ENCODE assay signal across 10 cellular contexts in the genomic region with DNA sequence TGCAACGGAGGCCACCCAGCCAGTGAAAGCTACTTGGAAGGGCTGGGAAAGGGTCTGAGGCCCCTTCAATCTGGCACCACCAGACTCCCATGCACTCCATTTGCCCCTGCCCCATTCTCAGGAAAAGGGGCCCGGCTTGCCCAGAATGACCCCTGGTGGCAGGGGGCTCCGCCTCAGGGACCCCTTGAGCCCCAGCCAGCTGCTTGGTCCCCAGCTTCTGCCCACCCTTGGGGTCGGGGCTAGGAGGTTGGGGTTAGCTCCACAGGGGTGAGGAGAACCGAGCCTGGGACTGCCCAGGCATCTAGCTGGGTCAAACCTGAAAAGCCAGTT. TPM values are rescaled to one million over a fixed set of nuclear protein-coding genes. Genes with fewer than 3 reads are reported as not detected.
DNase-seq lines count a peak whose midpoint lies in the region; ATAC-seq and TF ChIP-seq lines count a peak whose summit lies in the region.
"Had no signal": no experiment of that assay in that cellular context is flagged by ENCODE, and none has a peak within 500 bp of the region (broad histone marks: within the 10 kb centered on the region; RNA-seq: fewer than 3 reads in every experiment).

No MANE protein-coding gene starts in this region.

- TF ChIP-seq CTCF in H9 (conservative IDR thresholded peaks at IDR 0.05) (no peak), astrocyte of the spinal cord (IDR thresholded peaks at IDR 0.05; ENCODE audit: low read depth, low read length) (no peak)

- no peak overlapping the region for H2BK20ac ChIP-seq in H9 (ENCODE audit: low read depth, low read length, poor library complexity, severe bottlenecking)

- peak overlapping the region; percentile 70 for H3K4me2 ChIP-seq in H9 (ENCODE audit: insufficient read depth, insufficient read length, low read length)

- H2BK120ac ChIP-seq in H9 (ENCODE audit: low read depth, low read length, poor library complexity, severe bottlenecking): no peak overlapping the region

- POLR2A ChIA-PET in CD8-positive, alpha-beta memory T cell (lab: Charles Lee): no interaction called here

- H2AK5ac ChIP-seq in H9 (ENCODE audit: insufficient read length, low read length): no peak overlapping the region

- no peak overlapping the region for H2AFZ ChIP-seq in H9 (ENCODE audit: low read length)

- H3K9ac ChIP-seq in H9 (ENCODE audit: extremely low read depth, insufficient read length, low read length): no peak overlapping the region

- peaks cover 3% of the 10 kb centered on the region; the same call in 1 of the 2 replicates for H3K4me1 ChIP-seq in H9 (ENCODE audit: insufficient read depth, low read length)
- peaks cover 8% of the 10 kb centered on the region for H3K4me1 ChIP-seq in CD8-positive, alpha-beta memory T cell (ENCODE audit: insufficient read depth, low read length)

- no peak overlapping the region for H2BK5ac ChIP-seq in H9 (ENCODE audit: insufficient read length, low read length)

- no peaks in the 10 kb centered on the region for H3K9me3 ChIP-seq in H9 (ENCODE audit: control insufficient read depth, low read depth, low read length)
- no peaks in the 10 kb centered on the region for H3K9me3 ChIP-seq in iPS-18c (ENCODE audit: control insufficient read depth, insufficient read depth, low read length)
- H3K9me3 ChIP-seq in CD8-positive, alpha-beta memory T cell (ENCODE audit: low read length): no peaks in the 10 kb centered on the region
- H3K9me3 ChIP-seq: adrenal gland had no signal

- no peak overlapping the region for H4K5ac ChIP-seq in H9 (ENCODE audit: insufficient read length, low read depth, low read length)

- H2BK15ac ChIP-seq in H9 (ENCODE audit: low read depth, low read length): no peak overlapping the region

- no peak overlapping the region for H3K4ac ChIP-seq in H9 (ENCODE audit: low read depth, low read length)

- H3K27me3 ChIP-seq in H9 (ENCODE audit: insufficient read depth, low read length): no peaks in the 10 kb centered on the region
- H3K27me3 ChIP-seq in CD8-positive, alpha-beta memory T cell (ENCODE audit: insufficient read depth, low read length, poor library complexity, severe bottlenecking): peaks cover 18% of the 10 kb centered on the region
- H3K27me3 ChIP-seq: adrenal gland had no signal

- no peak overlapping the region for H3K27ac ChIP-seq in H9 (ENCODE audit: insufficient read length, low read depth, low read length)
- H3K27ac ChIP-seq in skin epidermis: peak overlapping the region in 20 of 21 experiments; percentile 20 to 97 (median 92)
- H3K27ac ChIP-seq in CD8-positive, alpha-beta memory T cell (ENCODE audit: low read depth, low read length): no peak overlapping the region

- in situ Hi-C loops in astrocyte of the spinal cord (cut with HindIII; ENCODE audit: low sequenced_read_pairs): no loop called here

- no peak overlapping the region for H4K91ac ChIP-seq in H9 (ENCODE audit: insufficient read length, low read depth, low read length)

- no peak overlapping the region for H2BK12ac ChIP-seq in H9 (ENCODE audit: insufficient read length, low read depth, low read length)

- no peaks in the 10 kb centered on the region for H3K9me3 Mint-ChIP-seq in H9
- H3K9me3 Mint-ChIP-seq in activated T-cell treated with anti-CD3 and anti-CD28 coated beads, Interleukin-2, amount 50 U/mL, for 72 hours: no peaks in the 10 kb centered on the region
- H3K9me3 Mint-ChIP-seq in CD8-positive, alpha-beta memory T cell: no peaks in the 10 kb centered on the region

- H3K23me2 ChIP-seq in H9 (ENCODE audit: insufficient read length, low read depth, low read length, poor library complexity, severe bottlenecking): peaks cover 10% of the 10 kb centered on the region

- H3K27me3 Mint-ChIP-seq in H9 (ENCODE audit: low read depth): peaks cover 1% of the 10 kb centered on the region; the same call in 1 of the 2 replicates
- H3K27me3 Mint-ChIP-seq in activated T-cell treated with anti-CD3 and anti-CD28 coated beads, Interleukin-2, amount 50 U/mL, for 72 hours (ENCODE audit: low read depth): peaks cover 38% of the 10 kb centered on the region
- H3K27me3 Mint-ChIP-seq in CD8-positive, alpha-beta memory T cell: peaks cover 25 to 30% of the 10 kb centered on the region in 2 donors

- no peak overlapping the region for H3K23ac ChIP-seq in H9 (ENCODE audit: insufficient read length, low read depth, low read length)

- H3K56ac ChIP-seq in H9 (ENCODE audit: insufficient read length, low read depth, low read length): no peak overlapping the region

- no peak overlapping the region for H3T11ph ChIP-seq in H9 (ENCODE audit: low read length)

- H3K36me3 Mint-ChIP-seq in H9 (ENCODE audit: insufficient read depth in 1 of 3, low read depth in 3 of 3): no peaks in the 10 kb centered on the region; a peak in 1 of 7 replicates
- peaks cover 2 to 3% of the 10 kb centered on the region in 2 donors for H3K36me3 Mint-ChIP-seq in activated T-cell treated with anti-CD3 and anti-CD28 coated beads, Interleukin-2, amount 50 U/mL, for 72 hours (ENCODE audit: insufficient read depth in 2 of 2)
- no peaks in the 10 kb centered on the region for H3K36me3 Mint-ChIP-seq in CD8-positive, alpha-beta memory T cell

- peak overlapping the region; percentile 77 to 87 for H3K4me3 Mint-ChIP-seq in H9
- peak overlapping the region in 1 of 2 donors; percentile 46 for H3K4me3 Mint-ChIP-seq in activated T-cell treated with anti-CD3 and anti-CD28 coated beads, Interleukin-2, amount 50 U/mL, for 72 hours
- H3K4me3 Mint-ChIP-seq in CD8-positive, alpha-beta memory T cell: peak overlapping the region in 1 of 7 donors; percentile 39

- no peak for ATAC-seq in activated T-cell treated with anti-CD3 and anti-CD28 coated beads, Interleukin-2, amount 50 U/mL, for 72 hours (replicated peaks in 1 of 2)
- no peak for ATAC-seq in GM21576 (IDR thresholded peaks at IDR 0.05; ENCODE audit: unreplicated experiment)

- H3K4me3 ChIP-seq in astrocyte of the spinal cord (ENCODE audit: low read depth, low read length): peak overlapping the region; percentile 65
- peak overlapping the region; percentile 71 for H3K4me3 ChIP-seq in iPS-18c (ENCODE audit: insufficient read depth, low read depth, low read length)
- peak overlapping the region; percentile 51 to 78 (median 68) for H3K4me3 ChIP-seq in skin epidermis
- no peak overlapping the region for H3K4me3 ChIP-seq in CD8-positive, alpha-beta memory T cell (ENCODE audit: low read length)

- H3K36me3 ChIP-seq in CD8-positive, alpha-beta memory T cell (ENCODE audit: insufficient read depth, low read length): no peaks in the 10 kb centered on the region
- H3K36me3 ChIP-seq: adrenal gland had no signal

- no CpG with 5 or more reads among the region's 5 CpGs for WGBS in H9 (ENCODE audit: extremely low coverage, insufficient read length, low lambda C conversion rate)

- DNase-seq in H9: no peak
- no peak for DNase-seq in astrocyte of the spinal cord (ENCODE audit: low read depth, low spot score)
- no peak for DNase-seq in activated T-cell treated with anti-CD3 and anti-CD28 coated beads, Interleukin-2, amount 50 U/mL, for 72 hours
- DNase-seq in CD8-positive, alpha-beta memory T cell: no peak
- no peak for DNase-seq in DMS153 (lab: John Stamatoyannopoulos, UW)

- CTCF ChIA-PET in CD8-positive, alpha-beta memory T cell (lab: Charles Lee): interaction anchor here (7.8 kb wide), 1 partner anchor 25 kb away, joined by 59 read pairs; no protein-coding TSS in a partner anchor

- H3K79me2 ChIP-seq in H9 (ENCODE audit: insufficient read depth, low read length): no peaks in the 10 kb centered on the region; the same call in 1 of the 2 replicates

- H3K14ac ChIP-seq in H9 (ENCODE audit: insufficient read depth, low read length): no peak overlapping the region

- H3K27ac Mint-ChIP-seq in H9: peak overlapping the region in 1 of 3 experiments; percentile 64; a peak in 2 of 7 replicates
- H3K27ac Mint-ChIP-seq in activated T-cell treated with anti-CD3 and anti-CD28 coated beads, Interleukin-2, amount 50 U/mL, for 72 hours: no peak overlapping the region
- no peak overlapping the region for H3K27ac Mint-ChIP-seq in CD8-positive, alpha-beta memory T cell

- H4K20me1 ChIP-seq in H9 (ENCODE audit: control insufficient read depth, insufficient read depth, insufficient read length): no peaks in the 10 kb centered on the region

- H3K18ac ChIP-seq in H9 (ENCODE audit: insufficient read length, low read depth, low read length): no peak overlapping the region

- peaks cover 47 to 50% of the 10 kb centered on the region in 2 experiments for H3K4me1 Mint-ChIP-seq in H9
- peaks cover 10% of the 10 kb centered on the region for H3K4me1 Mint-ChIP-seq in activated T-cell treated with anti-CD3 and anti-CD28 coated beads, Interleukin-2, amount 50 U/mL, for 72 hours (ENCODE audit: low read depth)
- H3K4me1 Mint-ChIP-seq in CD8-positive, alpha-beta memory T cell: peaks cover 6 to 14% (median 7%) of the 10 kb centered on the region in 3 donors

- H4K8ac ChIP-seq in H9 (replicated peaks; ENCODE audit: insufficient read length, low read depth, low read length): no peak overlapping the region

- H3K79me1 ChIP-seq in H9 (ENCODE audit: insufficient read depth, low read depth, low read length, poor library complexity, severe bottlenecking): no peaks in the 10 kb centered on the region

RNA-seq across cellular contexts. Expression of gene RHBDF1, which starts 1.3 kb away (rescaled TPM):
- 34.6 and 35.7 TPM in 2 replicates for total RNA-seq in H9 (2021)
- under 1 TPM; 0.31 to 0.53 TPM for total RNA-seq in activated T-cell treated with anti-CD3 and anti-CD28 coated beads, Interleukin-2, amount 50 U/mL, for 72 hours
- under 1 TPM; 0.53 to 0.59 TPM for total RNA-seq in CD8-positive, alpha-beta memory T cell
- not detected for polyA plus RNA-seq in CD8-positive, alpha-beta memory T cell
- total RNA-seq: T-helper 2 cell treated with Interferon-gamma antibody and Interleukin-4, amounts not matched to agents 100 ng/mL and 5 ng/mL, for 36 hours had no signal

RNA-seq across cellular contexts. Expression of gene MPG, which starts 6.8 kb away (rescaled TPM):
- 39.1 and 41.7 TPM in 2 replicates for total RNA-seq in H9 (2021)
- 10 to 100 TPM; 49.6 to 50.5 TPM for total RNA-seq in activated T-cell treated with anti-CD3 and anti-CD28 coated beads, Interleukin-2, amount 50 U/mL, for 72 hours
- 10 to 100 TPM; 47.5 to 48.2 TPM for total RNA-seq in CD8-positive, alpha-beta memory T cell
- polyA plus RNA-seq in CD8-positive, alpha-beta memory T cell: 58.1 TPM

RNA-seq across cellular contexts. Expression of gene SNRNP25, which starts 17.5 kb away (rescaled TPM):
- total RNA-seq in H9 (2021): 75.3 and 78.5 TPM in 2 replicates
- total RNA-seq in activated T-cell treated with anti-CD3 and anti-CD28 coated beads, Interleukin-2, amount 50 U/mL, for 72 hours: 10 to 100 TPM; 28.9 to 44.1 TPM
- total RNA-seq in CD8-positive, alpha-beta memory T cell: 100 to 1,000 TPM; 108 to 110 TPM
- 16.3 TPM for polyA plus RNA-seq in CD8-positive, alpha-beta memory T cell

RNA-seq across cellular contexts. Expression of gene POLR3K, which starts 17.8 kb away (rescaled TPM):
- total RNA-seq in H9 (2021): 53.6 and 56.6 TPM in 2 replicates
- 10 to 100 TPM; 35.3 to 42.2 TPM for total RNA-seq in activated T-cell treated with anti-CD3 and anti-CD28 coated beads, Interleukin-2, amount 50 U/mL, for 72 hours
- total RNA-seq in CD8-positive, alpha-beta memory T cell: 10 to 100 TPM; 63.6 to 63.9 TPM
- polyA plus RNA-seq in CD8-positive, alpha-beta memory T cell: 35.1 TPM

Comparison
In these comparisons a context has a peak if more than half of its experiments do, and no peak if none do; other contexts are left out.
1. H3K27ac ChIP-seq: peak in skin epidermis (20 of 21); none in H9 (single experiment) and CD8-positive, alpha-beta memory T cell (single experiment).
2. RNA of gene RHBDF1, which starts 1.3 kb away (total RNA-seq): 34.6 to 35.7 TPM in H9; 0.53 to 0.59 TPM in CD8-positive, alpha-beta memory T cell and 0.31 to 0.53 TPM in activated T-cell treated with anti-CD3 and anti-CD28 coated beads, Interleukin-2, amount 50 U/mL, for 72 hours; every median in the first group is over 10 times any median in the second.